In genomic region chr4:26320453-26321325, GRCh38 we compare ENCODE assay signal across 8 cellular contexts. TPM values are rescaled to one million over a fixed set of nuclear protein-coding genes. Genes with fewer than 3 reads are reported as not detected.
DNase-seq lines count a peak whose midpoint lies in the region; ATAC-seq, FAIRE-seq and TF ChIP-seq lines count a peak whose summit lies in the region.

TSS of gene RBPJ (plus strand) at chr4:26321014. CDS start at chr4:26321029, 15 bp downstream.

- H3K4me1 Mint-ChIP-seq in naive B cell: peaks cover 25 to 34% (median 30%) of the 10 kb centered on the region in 3 donors
- peaks cover 51% of the 10 kb centered on the region for H3K4me1 Mint-ChIP-seq in stimulated activated effector memory CD8-positive, alpha-beta T cell treated with anti-CD3 and anti-CD28 coated beads, Interleukin-12 subunit alpha, Interleukin-12 subunit beta, amount 100 ng/mL, for 72 hours

- H3K27me3 Mint-ChIP-seq in naive B cell: no peaks in the 10 kb centered on the region

- peaks cover 0 to 7% of the 10 kb centered on the region in 2 donors for H3K36me3 Mint-ChIP-seq in naive B cell
- H3K36me3 Mint-ChIP-seq in stimulated activated effector memory CD8-positive, alpha-beta T cell treated with anti-CD3 and anti-CD28 coated beads, Interleukin-12 subunit alpha, Interleukin-12 subunit beta, amount 100 ng/mL, for 72 hours: peaks cover 77% of the 10 kb centered on the region

- peak within 1 kb of the TSS; percentile 91 to 99 (median 98) for H3K4me3 Mint-ChIP-seq in naive B cell
- H3K4me3 Mint-ChIP-seq in stimulated activated effector memory CD8-positive, alpha-beta T cell treated with anti-CD3 and anti-CD28 coated beads, Interleukin-12 subunit alpha, Interleukin-12 subunit beta, amount 100 ng/mL, for 72 hours: peak within 1 kb of the TSS; percentile 93

- peak within 1 kb of the TSS; percentile 97 for H3K27ac ChIP-seq in RWPE1

- CTCF ChIA-PET in RWPE1 (lab: Yijun Ruan, JAX): interaction anchor here (0.6 to 0.8 kb wide), 4 partner anchors 90 to 401 kb away, joined by 3 to 4 read pairs (median 4); no protein-coding TSS in a partner anchor

- TF ChIP-seq CTCF in D721Med (IDR thresholded peaks at IDR 0.05; ENCODE audit: insufficient read depth, missing control alignments) (no peak), RWPE1 (conservative IDR thresholded peaks at IDR 0.05; ENCODE audit: low read depth) (no peak)

- peak; percentile 64 for DNase-seq in D721Med (ENCODE audit: insufficient read length, low spot score)
- DNase-seq in LoVo (ENCODE audit: low spot score): peak; percentile 88
- peak; percentile 89 for DNase-seq in RWPE1 (ENCODE audit: low spot score)
- peak; percentile 65 to 70 for DNase-seq in activated T-helper 1 cell treated with anti-CD3 and anti-CD28 coated beads, Interleukin-2, amount 50 U/mL, for 16 hours (ENCODE audit: low read depth in 1 of 2, low spot score in 1 of 2)
- peak; percentile 97 for DNase-seq in fibroblast of gingiva (ENCODE audit: low read depth)
- peak; percentile 84 for DNase-seq in naive B cell
- peak; percentile 74 to 93 for DNase-seq in stimulated activated effector memory CD8-positive, alpha-beta T cell treated with anti-CD3 and anti-CD28 coated beads, Interleukin-12 subunit alpha, Interleukin-12 subunit beta, amount 100 ng/mL, for 72 hours (ENCODE audit: low spot score in 2 of 2)

- ATAC-seq in GM21717 (IDR thresholded peaks at IDR 0.05; ENCODE audit: unreplicated experiment) (peak; percentile 27), naive B cell (ENCODE audit: low read depth in 2 of 2) (peak; percentile 39 to 43)
- peak; percentile 4 for ATAC-seq in stimulated activated effector memory CD8-positive, alpha-beta T cell treated with anti-CD3 and anti-CD28 coated beads, Interleukin-12 subunit alpha, Interleukin-12 subunit beta, amount 100 ng/mL, for 72 hours

- H3K9me3 Mint-ChIP-seq in naive B cell: peaks cover 0 to 7% (median 2%) of the 10 kb centered on the region in 7 donors
- H3K9me3 Mint-ChIP-seq in stimulated activated effector memory CD8-positive, alpha-beta T cell treated with anti-CD3 and anti-CD28 coated beads, Interleukin-12 subunit alpha, Interleukin-12 subunit beta, amount 100 ng/mL, for 72 hours: peaks cover 12% of the 10 kb centered on the region

- H3K27ac Mint-ChIP-seq in naive B cell: peak within 1 kb of the TSS; percentile 97 to 99 (median 98)
- peak within 1 kb of the TSS; percentile 99 for H3K27ac Mint-ChIP-seq in stimulated activated effector memory CD8-positive, alpha-beta T cell treated with anti-CD3 and anti-CD28 coated beads, Interleukin-12 subunit alpha, Interleukin-12 subunit beta, amount 100 ng/mL, for 72 hours

- FAIRE-seq in D721Med (lab: Jason Lieb, UNC): no peak

- POLR2A ChIA-PET in RWPE1 (lab: Yijun Ruan, JAX; ENCODE audit: low non-redundant PET): no interaction called here

RNA-seq across cellular contexts. Expression of gene RBPJ, which starts in this region (rescaled TPM):
- 10 to 100 TPM; 35.7 to 82.1 (median 49.6) TPM for polyA plus RNA-seq in naive B cell (ENCODE audit: low read depth in 6 of 6)

Comparison
In these comparisons a context has a peak if more than half of its experiments do, and no peak if none do; other contexts are left out.
1. Peak in every context shown above with its lines: DNase-seq, ATAC-seq and H3K27ac ChIP-seq.